Comparison of ENCODE assay signal across 17 cellular contexts in genomic region chr10:16986082-16986405, GRCh38.
DNase-seq lines count a peak whose midpoint lies in the region; ATAC-seq and TF ChIP-seq lines count a peak whose summit lies in the region.
"Had no signal": no experiment of that assay in that cellular context is flagged by ENCODE, and none has a peak within 500 bp of the region (broad histone marks: within the 10 kb centered on the region; RNA-seq: fewer than 3 reads in every experiment).

No MANE protein-coding gene starts in this region.

- CTCF ChIA-PET in IMR-90 (lab: Yijun Ruan, JAX): interaction anchor here (0.6 to 1.3 kb wide), 2 partner anchors 13 to 129 kb away, joined by 3 to 4 read pairs; no protein-coding TSS in a partner anchor

- H3K9me3 ChIP-seq in IMR-90 (ENCODE audit: control insufficient read depth, insufficient read depth, low read length) (no peaks in the 10 kb centered on the region), smooth muscle cell (replicated peaks; ENCODE audit: low read depth) (no peaks in the 10 kb centered on the region)
- H3K9me3 ChIP-seq: body of pancreas, right lobe of liver had no signal

- TF ChIP-seq CTCF in IMR-90 (conservative IDR thresholded peaks at IDR 0.05; ENCODE audit: low read depth, low read length) (no peak), chondrocyte (IDR thresholded peaks at IDR 0.05) (no peak), smooth muscle cell (IDR thresholded peaks at IDR 0.05; ENCODE audit: borderline replicate concordance, insufficient read depth, poor library complexity, severe bottlenecking) (no peak)

- peak overlapping the region; percentile 100 for H4K91ac ChIP-seq in IMR-90 (ENCODE audit: insufficient read depth, low read depth, low read length)

- peaks cover 17% of the 10 kb centered on the region for H3K9me1 ChIP-seq in IMR-90 (ENCODE audit: insufficient read depth, low read length)

- H3K14ac ChIP-seq in IMR-90 (replicated peaks; ENCODE audit: low read depth, low read length): peak overlapping the region; percentile 99

- H3K27me3 Mint-ChIP-seq in chondrocyte (ENCODE audit: low read depth): no peaks in the 10 kb centered on the region
- H3K27me3 Mint-ChIP-seq: stimulated activated naive B cell treated with anti-CD40 and anti-IgM and Interleukin-4, amounts not matched to agents 10 μg/mL and 1 μg/mL and 100 μg/mL, for 72 hours had no signal

- H3K23ac ChIP-seq in IMR-90 (ENCODE audit: low read depth, low read length): peak overlapping the region; percentile 95

- peak overlapping the region; percentile 97 for H2BK20ac ChIP-seq in IMR-90 (ENCODE audit: low read depth, low read length)

- H3K79me2 ChIP-seq in smooth muscle cell (ENCODE audit: low read depth): no peaks in the 10 kb centered on the region

- no peaks in the 10 kb centered on the region for H4K20me1 ChIP-seq in IMR-90 (ENCODE audit: insufficient read depth, low read length)
- no peaks in the 10 kb centered on the region for H4K20me1 ChIP-seq in smooth muscle cell (ENCODE audit: low read depth)

- H3K18ac ChIP-seq in IMR-90 (ENCODE audit: low read depth, low read length): peak overlapping the region; percentile 92

- H3K4me1 Mint-ChIP-seq in chondrocyte (ENCODE audit: low read depth): peaks cover 42% of the 10 kb centered on the region
- H3K4me1 Mint-ChIP-seq: stimulated activated naive B cell treated with anti-CD40 and anti-IgM and Interleukin-4, amounts not matched to agents 10 μg/mL and 1 μg/mL and 100 μg/mL, for 72 hours had no signal

- H3K9me3 Mint-ChIP-seq in chondrocyte (ENCODE audit: low read depth): peaks cover 2% of the 10 kb centered on the region
- H3K9me3 Mint-ChIP-seq: stimulated activated naive B cell treated with anti-CD40 and anti-IgM and Interleukin-4, amounts not matched to agents 10 μg/mL and 1 μg/mL and 100 μg/mL, for 72 hours had no signal

- H3K36me3 ChIP-seq in IMR-90 (ENCODE audit: control insufficient read depth, insufficient read depth, low read length) (no peaks in the 10 kb centered on the region), smooth muscle cell (ENCODE audit: low read depth) (no peaks in the 10 kb centered on the region)
- H3K36me3 ChIP-seq: right lobe of liver had no signal

- POLR2A ChIA-PET in IMR-90 (lab: Charles Lee; ENCODE audit: unreplicated experiment): interaction anchor here (1.0 to 2.9 kb wide), 4 partner anchors 14 to 243 kb away, joined by 3 to 21 read pairs (median 14); partner anchors contain the start of gene VIM

- in situ Hi-C loops in IMR-90 (cut with MboI; ENCODE audit: low sequenced_read_pairs): no loop called here

- BruUV-seq in IMR-90 (replicated peaks; lab: Mats Ljungman, UMichigan): no TSS peak

- H3K4ac ChIP-seq in IMR-90 (ENCODE audit: low read depth, low read length): peak overlapping the region; percentile 96

- peak overlapping the region; percentile 95 for H3K27ac ChIP-seq in IMR-90 (ENCODE audit: insufficient read depth, low read length)
- peak overlapping the region; percentile 64 for H3K27ac ChIP-seq in layer of hippocampus (ENCODE audit: low read depth, low read length)
- peak overlapping the region; percentile 98 for H3K27ac ChIP-seq in smooth muscle cell (ENCODE audit: low read depth)
- H3K27ac ChIP-seq: right lobe of liver had no signal

- peak overlapping the region; percentile 99 for H2AK5ac ChIP-seq in IMR-90 (ENCODE audit: low read depth, low read length)

- peak overlapping the region; percentile 85 for H2AK9ac ChIP-seq in IMR-90 (replicated peaks; ENCODE audit: low read depth, low read length, poor library complexity)

- H3K4me3 ChIP-seq in IMR-90 (ENCODE audit: insufficient read depth, low read depth, low read length) (no peak overlapping the region), smooth muscle cell (no peak overlapping the region)
- H3K4me3 ChIP-seq: body of pancreas, right lobe of liver had no signal

- H2BK120ac ChIP-seq in IMR-90 (ENCODE audit: low read depth, low read length): peak overlapping the region; percentile 97

- H3K4me2 ChIP-seq in IMR-90 (ENCODE audit: low read depth, low read length) (peak overlapping the region; percentile 29; the same call in 1 of the 2 replicates), smooth muscle cell (peak overlapping the region; percentile 58)

- peaks cover 20% of the 10 kb centered on the region for H3F3A ChIP-seq in smooth muscle cell (ENCODE audit: low read depth)

- H3K36me3 Mint-ChIP-seq in chondrocyte (ENCODE audit: low read depth): no peaks in the 10 kb centered on the region
- H3K36me3 Mint-ChIP-seq: WTC11 had no signal

- peak overlapping the region; percentile 96 for H3K27ac Mint-ChIP-seq in chondrocyte (ENCODE audit: unreplicated experiment)
- H3K27ac Mint-ChIP-seq: nephron progenitor cell; stimulated activated naive B cell treated with anti-CD40 and anti-IgM and Interleukin-4, amounts not matched to agents 10 μg/mL and 1 μg/mL and 100 μg/mL, for 72 hours had no signal

- peak overlapping the region; percentile 87 for H3K56ac ChIP-seq in IMR-90 (ENCODE audit: extremely low read depth, insufficient read depth, low read length)

- DNase-seq in IMR-90 (no peak), chondrocyte (ENCODE audit: low spot score) (no peak), smooth muscle cell (lab: John Stamatoyannopoulos, UW; ENCODE audit: unreplicated experiment) (no peak), NCI-H1694 treated with DMSO at 0.1 percent for 48 hours (lab: John Stamatoyannopoulos, UW) (no peak), cerebellum (ENCODE audit: low spot score) (no peak)
- DNase-seq in activated T-cell treated with anti-CD3 and anti-CD28 coated beads, Interleukin-2, amount 50 U/mL, for 48 hours: no peak
- DNase-seq: activated gamma-delta T cell; body of pancreas; left colon; NCI-H1092; NCI-H345; nephron progenitor cell; right lobe of liver; stimulated activated naive B cell treated with anti-CD40 and anti-IgM and Interleukin-4, amounts not matched to agents 10 μg/mL and 1 μg/mL and 100 μg/mL, for 72 hours had no signal

- H2BK5ac ChIP-seq in IMR-90 (ENCODE audit: low read depth, low read length, poor library complexity, severe bottlenecking): peak overlapping the region; percentile 99

- H4K8ac ChIP-seq in IMR-90 (ENCODE audit: low read depth in 2 of 2, low read length in 2 of 2): peak overlapping the region; percentile 94 to 96

- TF ChIP-seq POLR2A in IMR-90 (IDR thresholded peaks at IDR 0.05; ENCODE audit: low read depth, low read length): 0 out of 2 replicates have a peak, but pooled peaks have one; percentile 30

- intact Hi-C loops in IMR-90 (cut with micrococcal nuclease): loop anchor here (1.0 to 5.0 kb wide), 2 partner anchors 18 to 241 kb away; partner anchors contain the start of gene VIM

- H3K27me3 ChIP-seq in IMR-90 (ENCODE audit: control insufficient read depth, insufficient read depth, low read length) (no peaks in the 10 kb centered on the region), layer of hippocampus (ENCODE audit: control insufficient read depth, insufficient read depth, low read length) (no peaks in the 10 kb centered on the region), smooth muscle cell (ENCODE audit: low read depth) (no peaks in the 10 kb centered on the region)
- H3K27me3 ChIP-seq: body of pancreas, right lobe of liver had no signal

- H3K4me3 Mint-ChIP-seq in chondrocyte (ENCODE audit: unreplicated experiment): peak overlapping the region; percentile 29
- H3K4me3 Mint-ChIP-seq: nephron progenitor cell; stimulated activated naive B cell treated with anti-CD40 and anti-IgM and Interleukin-4, amounts not matched to agents 10 μg/mL and 1 μg/mL and 100 μg/mL, for 72 hours; WTC11 had no signal

- H4K5ac ChIP-seq in IMR-90 (ENCODE audit: low read depth, low read length): peak overlapping the region; percentile 95

- H2BK15ac ChIP-seq in IMR-90 (ENCODE audit: low read depth, low read length): peak overlapping the region; percentile 85

- ATAC-seq in IMR-90 (ENCODE audit: low read depth) (peak; percentile 22), HG03432 (IDR thresholded peaks at IDR 0.05; ENCODE audit: unreplicated experiment) (no peak)
- ATAC-seq: body of pancreas; left colon; stimulated activated naive B cell treated with anti-CD40 and anti-IgM and Interleukin-4, amounts not matched to agents 10 μg/mL and 1 μg/mL and 100 μg/mL, for 72 hours had no signal

- H2AFZ ChIP-seq in IMR-90 (replicated peaks; ENCODE audit: low read length, poor library complexity) (peak overlapping the region; percentile 63), smooth muscle cell (ENCODE audit: low read depth) (no peak overlapping the region)

- H3K4me1 ChIP-seq in IMR-90 (ENCODE audit: control insufficient read depth, insufficient read depth, low read length) (peaks cover 25% of the 10 kb centered on the region), smooth muscle cell (ENCODE audit: low read depth) (peaks cover 28% of the 10 kb centered on the region)
- H3K4me1 ChIP-seq: body of pancreas, right lobe of liver had no signal

- 83% methylated on average over 1 of the region's 5 CpGs; no CpG with 5 or more reads in 1 of the 2 experiments for WGBS in IMR-90 (ENCODE audit: extremely low coverage in 2 of 2, insufficient read length in 1 of 2), 2 experiments
- WGBS in smooth muscle cell (ENCODE audit: low lambda C conversion rate): 82% methylated on average over 5 of the region's 5 CpGs

- peaks cover 0 to 18% of the 10 kb centered on the region in 2 experiments; a peak in 2 of 4 replicates for H3K79me1 ChIP-seq in IMR-90 (ENCODE audit: low read depth in 1 of 2, low read length in 2 of 2)

- TF ChIP-seq RAD21 in IMR-90 (IDR thresholded peaks at IDR 0.05; ENCODE audit: low read length): no peak

- peak overlapping the region; percentile 70 for H3K9ac ChIP-seq in IMR-90 (ENCODE audit: low read depth, low read length)
- H3K9ac ChIP-seq in smooth muscle cell (ENCODE audit: low read depth): peak overlapping the region; percentile 87

- dilution Hi-C loops in IMR-90 (cut with HindIII; ENCODE audit: low sequenced_read_pairs, unreplicated experiment): no loop called here

TF ChIP-seq in IMR-90, 13 proteins besides CTCF, POLR2A, EP300 and RAD21:
- TF ChIP-seq, protein P1, sequence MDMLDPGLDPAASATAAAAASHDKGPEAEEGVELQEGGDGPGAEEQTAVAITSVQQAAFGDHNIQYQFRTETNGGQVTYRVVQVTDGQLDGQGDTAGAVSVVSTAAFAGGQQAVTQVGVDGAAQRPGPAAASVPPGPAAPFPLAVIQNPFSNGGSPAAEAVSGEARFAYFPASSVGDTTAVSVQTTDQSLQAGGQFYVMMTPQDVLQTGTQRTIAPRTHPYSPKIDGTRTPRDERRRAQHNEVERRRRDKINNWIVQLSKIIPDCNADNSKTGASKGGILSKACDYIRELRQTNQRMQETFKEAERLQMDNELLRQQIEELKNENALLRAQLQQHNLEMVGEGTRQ (IDR thresholded peaks at IDR 0.05; ENCODE audit: low read depth, low read length): no peak
- 0 out of 2 replicates have a peak, but pooled peaks have one; percentile 11 for TF ChIP-seq MAFK (IDR thresholded peaks at IDR 0.05; ENCODE audit: low read depth, low read length)
